20 cellular contexts compared by ENCODE assay signal in genomic region chr10:22803201-22803895, GRCh38.
DNase-seq lines count a peak whose midpoint lies in the region; ATAC-seq, FAIRE-seq and TF ChIP-seq lines count a peak whose summit lies in the region.
"Had no signal": no experiment of that assay in that cellular context is flagged by ENCODE, and none has a peak within 500 bp of the region (broad histone marks: within the 10 kb centered on the region; RNA-seq: fewer than 3 reads in every experiment).

No MANE protein-coding gene starts in this region.

- no peak for TF ChIP-seq POLR2A in H54 (IDR thresholded peaks at IDR 0.05; ENCODE audit: low read depth, low read length)

- no peak for FAIRE-seq in H54 (lab: Jason Lieb, UNC)
- FAIRE-seq: A549, colon, RCC 7860 had no signal

- H3K9me3 Mint-ChIP-seq in HFFc6 = no peaks in the 10 kb centered on the region
- H3K9me3 Mint-ChIP-seq: CD4-positive, alpha-beta T cell had no signal

- H3K27me3 Mint-ChIP-seq in HFFc6 (ENCODE audit: insufficient read depth) = peaks cover 1% of the 10 kb centered on the region; the same call in 1 of the 2 replicates
- H3K27me3 Mint-ChIP-seq: CD4-positive, alpha-beta T cell had no signal

- no peak for TF ChIP-seq CTCF in HFFc6 (IDR thresholded peaks at IDR 0.05)

- ATAC-seq in GM19467 (IDR thresholded peaks at IDR 0.05; ENCODE audit: unreplicated experiment) = no peak
- ATAC-seq: A549, right cardiac atrium had no signal

- H3K36me3 Mint-ChIP-seq in HFFc6 (ENCODE audit: low read depth) = no peaks in the 10 kb centered on the region

- peak overlapping the region; percentile 74 for H3K4me3 Mint-ChIP-seq in HFFc6
- H3K4me3 Mint-ChIP-seq: CD4-positive, alpha-beta T cell had no signal

- peaks cover 54% of the 10 kb centered on the region for H3K4me1 Mint-ChIP-seq in HFFc6 (ENCODE audit: low read depth)

- DNase-seq in AG08395 (ENCODE audit: low spot score) (peak; percentile 51), HFFc6 (peak; percentile 61), astrocyte of the hippocampus (ENCODE audit: low read depth, low spot score) (peak; percentile 68), fibroblast of the conjunctiva (ENCODE audit: low read depth) (peak; percentile 74), H54 (ENCODE audit: insufficient read length, low spot score) (no peak), iPS-NIHi7 (ENCODE audit: extremely low spot score) (no peak), HK-2 (ENCODE audit: unreplicated experiment) (no peak)
- DNase-seq: activated CD4-positive, alpha-beta T cell treated with anti-CD3 and anti-CD28 coated beads for 48 hours; CD4-positive, alpha-beta T cell; Kasumi-1; NCI-H1436; NCI-H2227 treated with DMSO at 0.1 percent for 48 hours; nucleus accumbens; right cardiac atrium; stimulated activated naive CD4-positive, alpha-beta T cell treated with Interleukin-2 at 50 U/mL for 16 hours; SW 1271 had no signal

- peak overlapping the region; percentile 64 for H3K27ac Mint-ChIP-seq in HFFc6
- H3K27ac Mint-ChIP-seq: CD4-positive, alpha-beta T cell had no signal

Comparison
In these comparisons a context has a peak if more than half of its experiments do, and no peak if none do; other contexts are left out.
1. DNase-seq: peak in AG08395 (single experiment), HFFc6 (single experiment), astrocyte of the hippocampus (single experiment) and fibroblast of the conjunctiva (single experiment); none in H54 (single experiment), iPS-NIHi7 (single experiment) and HK-2 (single experiment).